Comparison of ENCODE assay signal across 10 cellular contexts in genomic region chr9:104775574-104775936, GRCh38. TPM values are rescaled to one million over a fixed set of nuclear protein-coding genes. Genes with fewer than 3 reads are reported as not detected.
A peak's percentile ranks its signal among the peaks of the same experiment; 100 is the strongest.
DNase-seq lines count a peak whose midpoint lies in the region; ATAC-seq lines count a peak whose summit lies in the region.
"Had no signal": no experiment of that assay in that cellular context is flagged by ENCODE, and none has a peak within 500 bp of the region (broad histone marks: within the 10 kb centered on the region; RNA-seq: fewer than 3 reads in every experiment).

No MANE protein-coding gene starts in this region.

- no peak overlapping the region for H3K27ac Mint-ChIP-seq in activated T-helper 17 cell treated with anti-CD3 and anti-CD28 coated beads, Interleukin-2, amount 50 U/mL, for 72 hours

- ATAC-seq in GM18498 (IDR thresholded peaks at IDR 0.05; ENCODE audit: unreplicated experiment) (peak; percentile 77), GM21367 (IDR thresholded peaks at IDR 0.05; ENCODE audit: unreplicated experiment) (peak; percentile 61), HG03097 (IDR thresholded peaks at IDR 0.05; ENCODE audit: low FRiP score, unreplicated experiment) (peak; percentile 62), Right ventricle myocardium superior (ENCODE audit: poor library complexity) (peak; percentile 31)
- no peak for ATAC-seq in activated T-helper 17 cell treated with anti-CD3 and anti-CD28 coated beads, Interleukin-2, amount 50 U/mL, for 72 hours (replicated peaks)

- H3K4me3 Mint-ChIP-seq in activated T-helper 17 cell treated with anti-CD3 and anti-CD28 coated beads, Interleukin-2, amount 50 U/mL, for 72 hours, result no peak overlapping the region

- H3K4me1 Mint-ChIP-seq in activated T-helper 17 cell treated with anti-CD3 and anti-CD28 coated beads, Interleukin-2, amount 50 U/mL, for 72 hours, result no peaks in the 10 kb centered on the region

- DNase-seq in Right ventricle myocardium superior (no peak), DMS79 (lab: John Stamatoyannopoulos, UW) (no peak), Ammon's horn (ENCODE audit: low spot score) (no peak)
- DNase-seq in activated CD4-positive, alpha-beta T cell treated with anti-CD3 and anti-CD28 coated beads for 4 hours, result no peak
- DNase-seq: activated gamma-delta T cell; effector CD4-positive, alpha-beta T cell had no signal

- intact Hi-C loops in Right ventricle myocardium superior (cut with DNase I), result no loop called here

- no peaks in the 10 kb centered on the region for H3K36me3 Mint-ChIP-seq in activated T-helper 17 cell treated with anti-CD3 and anti-CD28 coated beads, Interleukin-2, amount 50 U/mL, for 72 hours (ENCODE audit: low read depth)

- no peaks in the 10 kb centered on the region for H3K27me3 Mint-ChIP-seq in activated T-helper 17 cell treated with anti-CD3 and anti-CD28 coated beads, Interleukin-2, amount 50 U/mL, for 72 hours

- no peaks in the 10 kb centered on the region for H3K9me3 Mint-ChIP-seq in activated T-helper 17 cell treated with anti-CD3 and anti-CD28 coated beads, Interleukin-2, amount 50 U/mL, for 72 hours

RNA-seq across cellular contexts. Expression of gene NIPSNAP3B, which starts 11.6 kb away (rescaled TPM):
- total RNA-seq in Right ventricle myocardium superior, result 29.9 TPM
- 1 to 10 TPM in 1 of 2 donors, under 1 TPM in 1; 0.48 to 1.6 TPM for total RNA-seq in activated T-helper 17 cell treated with anti-CD3 and anti-CD28 coated beads, Interleukin-2, amount 50 U/mL, for 72 hours

RNA-seq across cellular contexts. Expression of gene NIPSNAP3A, which starts 28.1 kb away (rescaled TPM):
- total RNA-seq in Right ventricle myocardium superior, result 18.7 TPM
- total RNA-seq in activated T-helper 17 cell treated with anti-CD3 and anti-CD28 coated beads, Interleukin-2, amount 50 U/mL, for 72 hours, result 10 to 100 TPM in 1 of 2 donors, 1 to 10 TPM in 1; 7.1 to 10.3 TPM

Comparison
In these comparisons a context has a peak if more than half of its experiments do, and no peak if none do; other contexts are left out.
1. RNA of gene NIPSNAP3B, which starts 11.6 kb away (total RNA-seq): 29.9 TPM in Right ventricle myocardium superior (single experiment); 0.48 to 1.6 TPM in activated T-helper 17 cell treated with anti-CD3 and anti-CD28 coated beads, Interleukin-2, amount 50 U/mL, for 72 hours; every median in the first group is over 10 times any median in the second.